Comparison of ENCODE assay signal across 1 cellular context in the genomic region with DNA sequence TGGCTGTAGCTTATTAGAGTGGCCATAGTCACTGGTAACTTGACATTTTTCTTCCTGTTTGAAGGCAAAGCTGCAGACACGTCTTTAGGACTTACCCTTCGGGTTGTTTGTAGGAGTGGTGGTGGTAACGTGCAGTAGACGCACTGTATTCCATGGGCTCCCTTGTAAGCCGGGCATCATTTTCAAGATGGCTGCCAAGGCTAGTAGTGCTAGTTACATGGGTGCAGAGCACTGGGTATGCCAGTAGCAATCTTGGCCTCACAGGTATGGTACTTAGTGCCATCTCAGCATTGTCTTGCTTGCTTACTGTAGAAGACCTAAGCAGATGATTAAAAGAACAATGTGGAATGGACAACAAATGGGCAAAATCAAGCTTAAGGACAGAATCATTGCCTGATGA.
TF ChIP-seq lines count a peak whose summit lies in the region.

No MANE protein-coding gene starts in this region.

TF ChIP-seq in HepG2, 621 proteins besides CTCF, POLR2A, EP300 and RAD21:
- TF ChIP-seq MTA3 (CRISPR knock-in tag; IDR thresholded peaks at IDR 0.05), result no peak
- no peak for TF ChIP-seq SRSF4 (IDR thresholded peaks at IDR 0.05; ENCODE audit: low read depth, low read length, poor library complexity, severe bottlenecking)
- TF ChIP-seq, protein P1, sequence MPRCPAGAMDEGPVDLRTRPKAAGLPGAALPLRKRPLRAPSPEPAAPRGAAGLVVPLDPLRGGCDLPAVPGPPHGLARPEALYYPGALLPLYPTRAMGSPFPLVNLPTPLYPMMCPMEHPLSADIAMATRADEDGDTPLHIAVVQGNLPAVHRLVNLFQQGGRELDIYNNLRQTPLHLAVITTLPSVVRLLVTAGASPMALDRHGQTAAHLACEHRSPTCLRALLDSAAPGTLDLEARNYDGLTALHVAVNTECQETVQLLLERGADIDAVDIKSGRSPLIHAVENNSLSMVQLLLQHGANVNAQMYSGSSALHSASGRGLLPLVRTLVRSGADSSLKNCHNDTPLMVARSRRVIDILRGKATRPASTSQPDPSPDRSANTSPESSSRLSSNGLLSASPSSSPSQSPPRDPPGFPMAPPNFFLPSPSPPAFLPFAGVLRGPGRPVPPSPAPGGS (CRISPR knock-in tag; IDR thresholded peaks at IDR 0.05), result no peak
- TF ChIP-seq ZFP1 (CRISPR knock-in tag; IDR thresholded peaks at IDR 0.05), result no peak
- peak; percentile 26; the same call in 1 of the 2 replicates for TF ChIP-seq SAP130 (CRISPR knock-in tag; IDR thresholded peaks at IDR 0.05; ENCODE audit: low read depth)
- no peak for TF ChIP-seq STAT5B (CRISPR knock-in tag; IDR thresholded peaks at IDR 0.05)
- TF ChIP-seq ZNF44 (CRISPR knock-in tag; IDR thresholded peaks at IDR 0.05), result no peak
- TF ChIP-seq TEAD2 (CRISPR knock-in tag; IDR thresholded peaks at IDR 0.05), result no peak
- TF ChIP-seq ZNF670 (CRISPR knock-in tag; IDR thresholded peaks at IDR 0.05; ENCODE audit: borderline replicate concordance), result no peak
- TF ChIP-seq GLI4 (CRISPR knock-in tag; IDR thresholded peaks at IDR 0.05; ENCODE audit: borderline replicate concordance), result no peak
- TF ChIP-seq TEAD3 (CRISPR knock-in tag; optimal IDR thresholded peaks at IDR 0.05; ENCODE audit: borderline replicate concordance), result peak; percentile 13
- peak; percentile 86 for TF ChIP-seq YY1 (IDR thresholded peaks at IDR 0.05; ENCODE audit: insufficient read depth, insufficient replicate concordance, low read depth, low read length)
- no peak for TF ChIP-seq ZNF34 (CRISPR knock-in tag; IDR thresholded peaks at IDR 0.05; ENCODE audit: borderline replicate concordance)
- no peak for TF ChIP-seq HCFC1 (IDR thresholded peaks at IDR 0.05; ENCODE audit: low read depth, low read length)
